25 cellular contexts compared by ENCODE assay signal in the genomic region with DNA sequence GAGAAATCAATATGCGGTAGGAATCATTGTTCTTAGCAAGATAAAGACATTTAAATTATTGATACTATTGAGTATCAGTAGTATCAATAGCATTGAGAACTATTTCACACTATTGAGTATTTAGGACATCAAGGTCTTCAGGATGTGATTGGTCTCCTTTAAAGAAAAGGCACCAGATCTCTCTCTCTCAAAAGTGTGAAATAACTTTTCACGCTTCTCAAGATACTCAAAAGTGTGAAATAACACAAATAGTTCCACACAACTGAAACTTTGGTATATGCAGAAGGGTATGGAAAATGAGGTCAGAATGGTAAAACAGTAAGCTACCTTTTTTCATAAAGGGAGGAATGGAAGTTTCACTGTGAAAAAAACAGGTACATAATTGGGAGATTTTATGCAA. TPM values are rescaled to one million over a fixed set of nuclear protein-coding genes. Genes with fewer than 3 reads are reported as not detected.
"Had no signal": no experiment of that assay in that cellular context is flagged by ENCODE, and none has a peak within 500 bp of the region (broad histone marks: within the 10 kb centered on the region; RNA-seq: fewer than 3 reads in every experiment).

No MANE protein-coding gene starts in this region.

- H3K4me3 Mint-ChIP-seq: activated naive CD4-positive, alpha-beta T cell treated with anti-CD3 and anti-CD28 coated beads, Interleukin-2, amount 10 ng/mL, durations not matched to agents 7 days and 5 days; dendritic cell treated with granulocyte-macrophage colony-stimulating factor and Interleukin-4, amounts not matched to agents 40 ng/mL and 50 ng/mL, for 4 days had no signal

- H3K27ac Mint-ChIP-seq: activated naive CD4-positive, alpha-beta T cell treated with anti-CD3 and anti-CD28 coated beads, Interleukin-2, amount 10 ng/mL, durations not matched to agents 7 days and 5 days; dendritic cell treated with granulocyte-macrophage colony-stimulating factor and Interleukin-4, amounts not matched to agents 40 ng/mL and 50 ng/mL, for 4 days; progenitor cell of endocrine pancreas had no signal

- H3K27me3 Mint-ChIP-seq: activated naive CD4-positive, alpha-beta T cell treated with anti-CD3 and anti-CD28 coated beads, Interleukin-2, amount 10 ng/mL, durations not matched to agents 7 days and 5 days; dendritic cell treated with granulocyte-macrophage colony-stimulating factor and Interleukin-4, amounts not matched to agents 40 ng/mL and 50 ng/mL, for 4 days; progenitor cell of endocrine pancreas had no signal

- ATAC-seq: foreskin keratinocyte, heart left ventricle, left lung, lower lobe of right lung, right lobe of liver had no signal

- H3K4me3 ChIP-seq: breast epithelium, esophagus muscularis mucosa, heart left ventricle, left lung, lower lobe of right lung, ovary, right lobe of liver, SJSA1, stomach, suprapubic skin, tibial artery had no signal

- DNase-seq: activated CD4-positive, alpha-beta T cell treated with anti-CD3 and anti-CD28 coated beads, Interleukin-2, amount 50 U/mL, for 4 hours; activated CD4-positive, CD25-positive, alpha-beta regulatory T cell treated with anti-CD3 and anti-CD28 coated beads, Interleukin-2, amount 50 U/mL, for 72 hours; activated effector memory CD4-positive, alpha-beta T cell treated with anti-CD3 and anti-CD28 coated beads, Interleukin-2, amount 50 U/mL, for 16 hours; activated naive CD4-positive, alpha-beta T cell treated with anti-CD3 and anti-CD28 coated beads, Interleukin-2, amount 10 ng/mL, durations not matched to agents 7 days and 5 days; central memory CD4-positive, alpha-beta T cell; foreskin keratinocyte; heart left ventricle; left lung; lower lobe of right lung; mesenchymal stem cell; ovary; right lobe of liver; stimulated activated CD4-positive, alpha-beta T cell treated with anti-CD3 and anti-CD28 coated beads, Interleukin-4, amount 100 ng/mL, for 1 hour; stomach; tibial artery had no signal

- H3K27me3 ChIP-seq: breast epithelium, esophagus muscularis mucosa, foreskin keratinocyte, heart left ventricle, left lung, ovary, right lobe of liver, SJSA1, stomach, suprapubic skin, tibial artery had no signal

- H3K36me3 ChIP-seq: breast epithelium, esophagus muscularis mucosa, heart left ventricle, left lung, lower lobe of right lung, ovary, right lobe of liver, SJSA1, stomach, suprapubic skin, tibial artery had no signal

- H3K9me3 ChIP-seq: lower lobe of right lung, ovary, right lobe of liver, SJSA1 had no signal

- H3K4me1 Mint-ChIP-seq: activated naive CD4-positive, alpha-beta T cell treated with anti-CD3 and anti-CD28 coated beads, Interleukin-2, amount 10 ng/mL, durations not matched to agents 7 days and 5 days had no signal

- H3K4me1 ChIP-seq: breast epithelium, esophagus muscularis mucosa, foreskin keratinocyte, heart left ventricle, left lung, lower lobe of right lung, right lobe of liver, SJSA1, stomach, suprapubic skin, tibial artery had no signal

- H3K27ac ChIP-seq: breast epithelium, esophagus muscularis mucosa, foreskin keratinocyte, heart left ventricle, left lung, lower lobe of right lung, ovary, right lobe of liver, SJSA1, stomach, suprapubic skin, tibial artery had no signal

RNA-seq across cellular contexts. Expression of gene PYHIN1, which starts 6.7 kb away (rescaled TPM):
- total RNA-seq: myocyte, progenitor cell of endocrine pancreas, renal cortical epithelial cell, SJSA1, skeletal muscle tissue had no signal
- polyA plus RNA-seq: neural cell had no signal
